ENCODE assay signal across 28 cellular contexts in genomic region chr9:138047469-138048040, GRCh38.
DNase-seq lines count a peak whose midpoint lies in the region; ATAC-seq and TF ChIP-seq lines count a peak whose summit lies in the region.
"Had no signal": no experiment of that assay in that cellular context is flagged by ENCODE, and none has a peak within 500 bp of the region (broad histone marks: within the 10 kb centered on the region; RNA-seq: fewer than 3 reads in every experiment).

No MANE protein-coding gene starts in this region.

- no peaks in the 10 kb centered on the region for H3K36me3 Mint-ChIP-seq in type B pancreatic cell
- H3K36me3 Mint-ChIP-seq: activated naive CD4-positive, alpha-beta T cell treated with anti-CD3 and anti-CD28 coated beads, Interleukin-2, amount 50 U/mL, for 72 hours had no signal

- H3K9me3 ChIP-seq in colonic mucosa, result no peaks in the 10 kb centered on the region
- no peaks in the 10 kb centered on the region for H3K9me3 ChIP-seq in mucosa of descending colon
- H3K9me3 ChIP-seq: left lung, neutrophil, prostate gland, right lobe of liver, transverse colon had no signal

- H3K27me3 ChIP-seq in colonic mucosa, result no peaks in the 10 kb centered on the region
- H3K27me3 ChIP-seq: brain microvascular endothelial cell, right lobe of liver had no signal

- H3K4me1 Mint-ChIP-seq in type B pancreatic cell (ENCODE audit: unreplicated experiment), result peaks cover 6% of the 10 kb centered on the region
- H3K4me1 Mint-ChIP-seq: activated T-helper 17 cell treated with anti-CD3 and anti-CD28 coated beads, Interleukin-2, amount 50 U/mL, for 72 hours had no signal

- H3K4me3 ChIP-seq in colonic mucosa, result no peak overlapping the region
- no peak overlapping the region for H3K4me3 ChIP-seq in mucosa of descending colon
- H3K4me3 ChIP-seq: GM23338, left lung, prostate gland, right lobe of liver, transverse colon had no signal

- no peaks in the 10 kb centered on the region for H3K4me1 ChIP-seq in colonic mucosa
- H3K4me1 ChIP-seq in mucosa of descending colon (ENCODE audit: low read depth), result no peaks in the 10 kb centered on the region
- H3K4me1 ChIP-seq: left lung, prostate gland, right lobe of liver, transverse colon had no signal

- no peak for TF ChIP-seq CTCF in colonic mucosa (IDR thresholded peaks at IDR 0.05)
- TF ChIP-seq CTCF in mucosa of descending colon (IDR thresholded peaks at IDR 0.05), result no peak
- TF ChIP-seq CTCF in type B pancreatic cell (conservative IDR thresholded peaks at IDR 0.05), result no peak

- H3K4me3 Mint-ChIP-seq in type B pancreatic cell, result no peak overlapping the region
- H3K4me3 Mint-ChIP-seq: activated T-helper 17 cell treated with anti-CD3 and anti-CD28 coated beads, Interleukin-2, amount 50 U/mL, for 72 hours; GM23338; HFFc6 had no signal

- ATAC-seq in mucosa of descending colon, result peak; percentile 63
- ATAC-seq in GM21526 (IDR thresholded peaks at IDR 0.05; ENCODE audit: low FRiP score, unreplicated experiment), result no peak
- ATAC-seq: activated naive CD4-positive, alpha-beta T cell treated with anti-CD3 and anti-CD28 coated beads, Interleukin-2, amount 50 U/mL, for 72 hours; activated T-helper 17 cell treated with anti-CD3 and anti-CD28 coated beads, Interleukin-2, amount 50 U/mL, for 72 hours; GM23338; left lung; right lobe of liver had no signal

- H3K9ac ChIP-seq in colonic mucosa (ENCODE audit: low read depth in 2 of 2, low read length in 2 of 2), result no peak overlapping the region

- no peak overlapping the region for H3K27ac ChIP-seq in colonic mucosa
- H3K27ac ChIP-seq: brain microvascular endothelial cell, left lung, neutrophil, prostate gland, right lobe of liver, transverse colon had no signal

- H3K9me3 Mint-ChIP-seq in type B pancreatic cell, result no peaks in the 10 kb centered on the region
- H3K9me3 Mint-ChIP-seq: activated naive CD4-positive, alpha-beta T cell treated with anti-CD3 and anti-CD28 coated beads, Interleukin-2, amount 50 U/mL, for 72 hours; activated T-helper 17 cell treated with anti-CD3 and anti-CD28 coated beads, Interleukin-2, amount 50 U/mL, for 72 hours; GM23338 had no signal

- H3K36me3 ChIP-seq in colonic mucosa (no peaks in the 10 kb centered on the region), mucosa of descending colon (ENCODE audit: low read depth) (no peaks in the 10 kb centered on the region)
- H3K36me3 ChIP-seq: brain microvascular endothelial cell, left lung, neutrophil, prostate gland, right lobe of liver, transverse colon had no signal

- peaks cover 8% of the 10 kb centered on the region for H3K27me3 Mint-ChIP-seq in type B pancreatic cell

- peak; percentile 32 for DNase-seq in activated CD8-positive, alpha-beta memory T cell treated with anti-CD3 and anti-CD28 coated beads for 24 hours
- no peak for DNase-seq in activated CD8-positive, alpha-beta memory T cell treated with anti-CD3 and anti-CD28 coated beads, Interleukin-2, amount 50 U/mL, for 48 hours
- DNase-seq in colonic mucosa, result peak; percentile 16
- DNase-seq in mucosa of descending colon, result peak in 2 of 3 donors; percentile 4 to 28
- DNase-seq in type B pancreatic cell (ENCODE audit: extremely low spot score, unreplicated experiment), result peak; percentile 32
- no peak for DNase-seq in HT-29 (ENCODE audit: low spot score)
- DNase-seq in NCI-H526 (lab: John Stamatoyannopoulos, UW), result no peak
- DNase-seq: activated CD4-positive, alpha-beta T cell treated with anti-CD3 and anti-CD28 coated beads, Interleukin-2, amount 50 U/mL, for 4 hours; amygdala; brain microvascular endothelial cell; Calu3; HFFc6; left lung; NCI-H1105; NCI-H187; NCI-H2171; NCI-H510A; OCI-M1; stimulated activated CD4-positive, alpha-beta T cell treated with anti-CD3 and anti-CD28 coated beads, Interleukin-12 subunit alpha, Interleukin-12 subunit beta, amount 100 ng/mL, for 4 hours; stimulated activated CD4-positive, alpha-beta T cell treated with anti-CD3 and anti-CD28 coated beads, Interleukin-2, amount 100 ng/mL, for 48 hours; transverse colon had no signal

- H3K27ac Mint-ChIP-seq in type B pancreatic cell, result no peak overlapping the region
- H3K27ac Mint-ChIP-seq: activated naive CD4-positive, alpha-beta T cell treated with anti-CD3 and anti-CD28 coated beads, Interleukin-2, amount 50 U/mL, for 72 hours; activated T-helper 17 cell treated with anti-CD3 and anti-CD28 coated beads, Interleukin-2, amount 50 U/mL, for 72 hours; GM23338; HFFc6 had no signal

- intact Hi-C loops in colonic mucosa (cut with DNase I) (no loop called here), mucosa of descending colon (cut with DNase I, micrococcal nuclease) (no loop called here)

Comparison
In these comparisons a context has a peak if more than half of its experiments do, and no peak if none do; other contexts are left out.
1. DNase-seq: peak in activated CD8-positive, alpha-beta memory T cell treated with anti-CD3 and anti-CD28 coated beads for 24 hours (single experiment), colonic mucosa (single experiment), mucosa of descending colon (2 of 3) and type B pancreatic cell (single experiment); none in activated CD8-positive, alpha-beta memory T cell treated with anti-CD3 and anti-CD28 coated beads, Interleukin-2, amount 50 U/mL, for 48 hours (single experiment), HT-29 (single experiment) and NCI-H526 (0 of 2).